In genomic region chr3:32354362-32354778, GRCh38 we compare ENCODE assay signal across 1 cellular context.
TF ChIP-seq lines count a peak whose summit lies in the region.

No MANE protein-coding gene starts in this region.

TF ChIP-seq in K562, 482 proteins besides CTCF, POLR2A, EP300 and RAD21:
- TF ChIP-seq ZNF507 (tag; conservative IDR thresholded peaks at IDR 0.05) (no peak), FOSL1 (tag; conservative IDR thresholded peaks at IDR 0.05) (no peak), HMG20B (CRISPR knock-in tag; IDR thresholded peaks at IDR 0.05) (no peak), ZNF561 (CRISPR knock-in tag; conservative IDR thresholded peaks at IDR 0.05) (no peak), PHB2 (IDR thresholded peaks at IDR 0.05; ENCODE audit: low read depth) (no peak), ZNF354B (CRISPR knock-in tag; IDR thresholded peaks at IDR 0.05) (no peak), ZNF79 (CRISPR knock-in tag; IDR thresholded peaks at IDR 0.05; ENCODE audit: low read depth) (no peak), GABPB1 (CRISPR knock-in tag; IDR thresholded peaks at IDR 0.05) (no peak), ZNF583 (CRISPR knock-in tag; IDR thresholded peaks at IDR 0.05) (no peak), NCOA6 (IDR thresholded peaks at IDR 0.05) (no peak), ZNF764 (CRISPR knock-in tag; IDR thresholded peaks at IDR 0.05; ENCODE audit: low read depth) (no peak), MCM3 (IDR thresholded peaks at IDR 0.05) (no peak)
- TF ChIP-seq, protein P1, sequence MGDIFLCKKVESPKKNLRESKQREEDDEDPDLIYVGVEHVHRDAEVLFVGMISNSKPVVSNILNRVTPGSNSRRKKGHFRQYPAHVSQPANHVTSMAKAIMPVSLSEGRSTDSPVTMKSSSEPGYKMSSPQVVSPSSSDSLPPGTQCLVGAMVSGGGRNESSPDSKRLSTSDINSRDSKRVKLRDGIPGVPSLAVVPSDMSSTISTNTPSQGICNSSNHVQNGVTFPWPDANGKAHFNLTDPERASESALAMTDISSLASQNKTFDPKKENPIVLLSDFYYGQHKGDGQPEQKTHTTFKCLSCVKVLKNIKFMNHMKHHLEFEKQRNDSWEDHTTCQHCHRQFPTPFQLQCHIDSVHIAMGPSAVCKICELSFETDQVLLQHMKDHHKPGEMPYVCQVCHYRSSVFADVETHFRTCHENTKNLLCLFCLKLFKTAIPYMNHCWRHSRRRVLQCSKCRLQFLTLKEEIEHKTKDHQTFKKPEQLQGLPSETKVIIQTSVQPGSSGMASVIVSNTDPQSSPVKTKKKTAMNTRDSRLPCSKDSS (IDR thresholded peaks at IDR 0.05; ENCODE audit: low read depth, partially characterized antibody), result no peak
TF ChIP-seq in K562: peak in this region for 0.
